ENCODE assay signal across 18 cellular contexts in the genomic region with DNA sequence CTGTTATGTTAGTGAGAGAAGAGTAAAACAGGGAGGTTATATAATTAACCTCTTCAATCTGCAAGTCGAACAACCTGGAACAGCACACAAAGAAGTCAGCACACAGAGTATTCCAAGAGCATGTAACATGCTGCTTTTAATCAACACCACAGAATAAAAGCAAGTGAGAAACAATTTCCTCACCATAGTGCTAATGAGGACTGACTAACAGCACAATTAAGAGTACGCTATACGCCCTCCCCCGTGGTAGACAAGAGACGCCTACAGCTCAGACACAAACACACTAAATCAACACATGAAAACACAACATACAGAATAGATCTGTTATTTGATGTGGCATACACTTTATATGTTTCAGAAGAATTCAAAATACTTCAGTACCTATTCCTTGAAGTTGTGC.
DNase-seq lines count a peak whose midpoint lies in the region; TF ChIP-seq lines count a peak whose summit lies in the region.
"Had no signal": no experiment of that assay in that cellular context is flagged by ENCODE, and none has a peak within 500 bp of the region (broad histone marks: within the 10 kb centered on the region; RNA-seq: fewer than 3 reads in every experiment).

No MANE protein-coding gene starts in this region.

- 0 out of 2 replicates have a peak overlapping the region, but pooled peaks have one; percentile 5 for H3K4me3 ChIP-seq in LNCaP clone FGC (ENCODE audit: low read depth, low read length)
- H3K4me3 ChIP-seq: BLaER1 treated with 17β-estradiol and CSF1 and Interleukin-3, amounts not matched to agents 10 nM and 100 nM; GM23338 had no signal

- H3K27ac ChIP-seq in 22Rv1 (peak overlapping the region; percentile 97), caudate nucleus (ENCODE audit: low read depth, low read length) (peak overlapping the region; percentile 31)
- H3K27ac ChIP-seq: BLaER1 treated with 17β-estradiol and CSF1 and Interleukin-3, amounts not matched to agents 10 nM and 100 nM had no signal

- no peak for DNase-seq in LNCaP clone FGC (ENCODE audit: low read depth)
- peak; percentile 68 for DNase-seq in NCI-H748 (lab: John Stamatoyannopoulos, UW; ENCODE audit: unreplicated experiment)
- DNase-seq in caudate nucleus (lab: John Stamatoyannopoulos, UW), result no peak
- no peak for DNase-seq in activated naive CD4-positive, alpha-beta T cell treated with Interleukin-2 at 50 U/mL for 16 hours
- no peak for DNase-seq in NCI-H2227 (lab: John Stamatoyannopoulos, UW; ENCODE audit: unreplicated experiment)
- no peak for DNase-seq in DMS 273 treated with DMSO at 0.1 percent for 48 hours (lab: John Stamatoyannopoulos, UW)
- no peak for DNase-seq in stimulated activated CD4-positive, alpha-beta T cell treated with anti-CD3 and anti-CD28 coated beads, Interleukin-1b, Interleukin-23, amount 100 ng/mL, for 48 hours
- DNase-seq: CD4-positive, CD25-positive, alpha-beta regulatory T cell; CD8-positive, alpha-beta memory T cell; COR-L47; DMS153; DMS79; GDM1; HFFc6; IMR-90 had no signal

- TF ChIP-seq CTCF in 22Rv1 (IDR thresholded peaks at IDR 0.05) (no peak), LNCaP clone FGC (IDR thresholded peaks at IDR 0.05; ENCODE audit: control insufficient read depth, extremely low read depth, insufficient read depth) (no peak)
